ENCODE assay signal across 24 cellular contexts in the genomic region with DNA sequence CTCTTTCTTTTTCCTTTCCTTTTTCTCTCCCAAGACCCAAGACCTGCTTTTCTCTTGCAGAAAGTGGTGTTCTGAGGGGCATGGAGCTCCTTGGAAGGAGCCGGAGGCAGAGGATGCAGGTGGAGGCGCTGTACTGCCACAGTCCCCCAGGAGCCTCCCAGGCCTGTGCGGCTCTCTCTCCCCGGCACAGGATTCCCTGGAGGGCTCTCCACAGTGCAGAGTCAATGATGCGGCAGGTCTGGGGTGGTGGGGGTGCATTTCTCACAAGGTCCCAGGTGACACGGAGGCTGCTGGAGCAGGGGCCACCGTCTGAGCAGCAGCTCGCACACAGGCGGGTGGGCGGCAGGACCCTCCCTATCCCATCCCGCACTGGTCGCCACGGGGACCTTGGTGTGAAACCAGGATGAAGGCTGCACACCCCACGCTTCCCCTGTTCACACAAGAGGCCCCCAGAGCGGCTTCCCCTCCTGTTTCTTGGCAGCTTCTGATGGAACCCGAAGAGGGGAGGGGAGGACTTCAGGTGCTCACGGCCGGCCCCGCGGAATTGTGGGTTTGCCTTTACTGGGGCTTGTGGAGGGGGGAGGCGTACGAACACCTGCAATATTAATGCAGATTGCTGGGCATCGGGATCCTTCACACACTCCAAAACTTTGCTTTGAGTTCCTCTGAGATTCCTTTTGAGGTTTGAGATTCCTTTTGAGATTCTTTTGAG.
"Had no signal": no experiment of that assay in that cellular context is flagged by ENCODE, and none has a peak within 500 bp of the region (broad histone marks: within the 10 kb centered on the region; RNA-seq: fewer than 3 reads in every experiment).

No MANE protein-coding gene starts in this region.

- H3K27me3 ChIP-seq: colonic mucosa, right lobe of liver, uterus had no signal

- DNase-seq: colonic mucosa; dermis blood vessel endothelial cell; effector memory CD4-positive, alpha-beta T cell; erythroblast; esophagus squamous epithelium; foreskin melanocyte; head of caudate nucleus; left ventricle myocardium superior; lower lobe of right lung; naive thymus-derived CD8-positive, alpha-beta T cell; nephron progenitor cell; right lobe of liver; small intestine; stimulated activated CD4-positive, alpha-beta T cell treated with anti-CD3 and anti-CD28 coated beads, Interleukin-15, amount 100 ng/mL, for 24 hours; stimulated activated CD4-positive, alpha-beta T cell treated with anti-CD3 and anti-CD28 coated beads, Interleukin-2, amount 100 ng/mL, for 48 hours; stimulated activated naive B cell treated with anti-CD40 and anti-IgM and Interleukin-4, amounts not matched to agents 10 μg/mL and 1 μg/mL and 100 μg/mL, for 72 hours; transverse colon; upper lobe of right lung; uterus had no signal

- H3K4me1 ChIP-seq: colonic mucosa, esophagus squamous epithelium, lower lobe of right lung, parathyroid adenoma, right lobe of liver, transverse colon, upper lobe of right lung, uterus had no signal

- H3K4me1 Mint-ChIP-seq: naive thymus-derived CD8-positive, alpha-beta T cell; stimulated activated naive B cell treated with anti-CD40 and anti-IgM and Interleukin-4, amounts not matched to agents 10 μg/mL and 1 μg/mL and 100 μg/mL, for 72 hours had no signal

- H3K4me3 ChIP-seq: colonic mucosa, esophagus squamous epithelium, lower lobe of right lung, right lobe of liver, thoracic aorta, transverse colon, upper lobe of right lung, uterus had no signal

- H3K9ac ChIP-seq: parathyroid adenoma had no signal

- H3K36me3 ChIP-seq: colonic mucosa, esophagus squamous epithelium, lower lobe of right lung, neutrophil, right lobe of liver, thoracic aorta, transverse colon, upper lobe of right lung, uterus had no signal

- H3K9me3 Mint-ChIP-seq: naive thymus-derived CD8-positive, alpha-beta T cell; nephron progenitor cell; stimulated activated naive B cell treated with anti-CD40 and anti-IgM and Interleukin-4, amounts not matched to agents 10 μg/mL and 1 μg/mL and 100 μg/mL, for 72 hours; stimulated activated naive CD8-positive, alpha-beta T cell treated with anti-CD3 and anti-CD28 coated beads, Interleukin-15, Interleukin-2, amounts not matched to agents 100 ng/mL and 50 ng/mL, for 24 hours had no signal

- H3K27ac ChIP-seq: colonic mucosa, esophagus squamous epithelium, lower lobe of right lung, neutrophil, parathyroid adenoma, right lobe of liver, thoracic aorta, transverse colon, upper lobe of right lung, uterus had no signal

- H3K4me3 Mint-ChIP-seq: naive thymus-derived CD8-positive, alpha-beta T cell; nephron progenitor cell; stimulated activated naive B cell treated with anti-CD40 and anti-IgM and Interleukin-4, amounts not matched to agents 10 μg/mL and 1 μg/mL and 100 μg/mL, for 72 hours; stimulated activated naive CD8-positive, alpha-beta T cell treated with anti-CD3 and anti-CD28 coated beads, Interleukin-15, Interleukin-2, amounts not matched to agents 100 ng/mL and 50 ng/mL, for 24 hours had no signal

- ATAC-seq: left ventricle myocardium superior; lower lobe of right lung; naive thymus-derived CD8-positive, alpha-beta T cell; right lobe of liver; stimulated activated naive B cell treated with anti-CD40 and anti-IgM and Interleukin-4, amounts not matched to agents 10 μg/mL and 1 μg/mL and 100 μg/mL, for 72 hours; upper lobe of right lung had no signal

- H3K27ac Mint-ChIP-seq: nephron progenitor cell; progenitor cell of endocrine pancreas; stimulated activated naive B cell treated with anti-CD40 and anti-IgM and Interleukin-4, amounts not matched to agents 10 μg/mL and 1 μg/mL and 100 μg/mL, for 72 hours; stimulated activated naive CD8-positive, alpha-beta T cell treated with anti-CD3 and anti-CD28 coated beads, Interleukin-15, Interleukin-2, amounts not matched to agents 100 ng/mL and 50 ng/mL, for 24 hours had no signal

- H3K9me3 ChIP-seq: colonic mucosa, esophagus squamous epithelium, lower lobe of right lung, neutrophil, right lobe of liver, thoracic aorta, transverse colon, upper lobe of right lung, uterus had no signal

- H3K36me3 Mint-ChIP-seq: naive thymus-derived CD8-positive, alpha-beta T cell; stimulated activated naive B cell treated with anti-CD40 and anti-IgM and Interleukin-4, amounts not matched to agents 10 μg/mL and 1 μg/mL and 100 μg/mL, for 72 hours had no signal
